1 cellular context compared by ENCODE assay signal in genomic region chr2:46062637-46063412, GRCh38.
TF ChIP-seq lines count a peak whose summit lies in the region.

No MANE protein-coding gene starts in this region.

TF ChIP-seq in HEK293, 187 proteins besides CTCF, POLR2A, EP300 and RAD21 (continued from another document):
- no peak for TF ChIP-seq ZNF26 (tag by site-specific recombination; IDR thresholded peaks at IDR 0.05)
- TF ChIP-seq ZNF610 (tag by site-specific recombination; IDR thresholded peaks at IDR 0.05; ENCODE audit: borderline replicate concordance), result no peak
